ENCODE assay signal across 3 cellular contexts in the genomic region with DNA sequence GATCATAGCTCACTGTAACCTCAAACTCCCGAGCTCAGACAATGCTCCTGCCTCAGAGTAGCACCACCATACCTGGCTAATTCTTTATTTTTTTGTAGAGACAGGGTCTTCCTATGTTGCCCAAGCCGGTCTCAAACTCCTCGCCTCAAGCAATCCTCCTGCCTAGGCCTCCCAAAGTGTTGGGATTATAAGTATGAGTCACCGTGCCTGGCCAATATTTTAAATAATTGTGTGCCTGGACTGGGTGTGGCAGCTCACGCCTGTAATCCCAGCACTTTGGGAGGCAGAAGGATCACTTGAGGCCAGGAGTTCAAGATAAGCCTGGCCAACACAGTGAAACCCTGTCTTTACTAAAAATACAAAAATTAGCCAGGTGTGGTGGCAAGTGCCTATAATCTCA. TPM values are rescaled to one million over a fixed set of nuclear protein-coding genes. Genes with fewer than 3 reads are reported as not detected.
"Had no signal": no experiment of that assay in that cellular context is flagged by ENCODE, and none has a peak within 500 bp of the region (broad histone marks: within the 10 kb centered on the region; RNA-seq: fewer than 3 reads in every experiment).

No MANE protein-coding gene starts in this region.

RNA-seq across cellular contexts. Expression of gene TMEM88, which starts 9.5 kb away (rescaled TPM):
- total RNA-seq: GM23248, H4 had no signal
- polyA plus RNA-seq: GM23248, IgD-negative memory B cell had no signal
